Comparison of ENCODE assay signal across 8 cellular contexts in the genomic region with DNA sequence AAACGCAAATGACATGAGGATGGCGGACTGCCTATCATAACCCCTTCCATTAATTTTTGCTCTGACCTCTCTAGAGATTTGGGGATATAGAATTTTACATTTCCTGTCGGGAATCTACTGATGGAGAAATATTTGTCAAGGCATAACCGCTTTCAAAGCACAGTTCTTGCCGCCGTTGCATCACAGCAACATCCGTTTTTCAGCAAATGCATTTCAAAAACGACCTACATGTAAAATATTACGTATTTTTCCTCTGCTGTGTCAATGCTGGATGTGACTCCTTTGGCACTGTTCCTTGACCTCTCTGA. TPM values are rescaled to one million over a fixed set of nuclear protein-coding genes. Genes with fewer than 3 reads are reported as not detected.
DNase-seq lines count a peak whose midpoint lies in the region; ATAC-seq and TF ChIP-seq lines count a peak whose summit lies in the region.

No MANE protein-coding gene starts in this region.

- TF ChIP-seq CTCF in adrenal gland (IDR thresholded peaks at IDR 0.05): no peak
- TF ChIP-seq CTCF in left lung (IDR thresholded peaks at IDR 0.05): no peak

- peak overlapping the region; percentile 99 for H3K27ac Mint-ChIP-seq in activated CD4-positive, alpha-beta T cell treated with anti-CD3 and anti-CD28 coated beads, Interleukin-2, amount 10 ng/mL, durations not matched to agents 24 days and 14 days

- peak overlapping the region; percentile 96 for H3K4me3 Mint-ChIP-seq in activated CD4-positive, alpha-beta T cell treated with anti-CD3 and anti-CD28 coated beads, Interleukin-2, amount 10 ng/mL, durations not matched to agents 24 days and 14 days

- no peaks in the 10 kb centered on the region for H3K9me3 ChIP-seq in adrenal gland (replicated peaks in 1 of 3)
- no peaks in the 10 kb centered on the region for H3K9me3 ChIP-seq in left lung

- peak overlapping the region in 3 of 4 donors; percentile 23 to 78 (median 74) for H3K4me3 ChIP-seq in adrenal gland
- H3K4me3 ChIP-seq in left lung: peak overlapping the region; percentile 58 to 74

- WGBS in adrenal gland, 4 donors: 5 to 9% (median 6%) methylated on average over 9 of the region's 9 CpGs

- H3K27ac ChIP-seq in adrenal gland (peak overlapping the region; percentile 94 to 99 (median 97)), left lung (peak overlapping the region; percentile 96 to 99), temporal lobe (ENCODE audit: low read depth, low read length) (peak overlapping the region; percentile 87)

- H3K27me3 ChIP-seq in adrenal gland: no peaks in the 10 kb centered on the region
- no peaks in the 10 kb centered on the region for H3K27me3 ChIP-seq in left lung

- no peaks in the 10 kb centered on the region for H3K27me3 Mint-ChIP-seq in activated CD4-positive, alpha-beta T cell treated with anti-CD3 and anti-CD28 coated beads, Interleukin-2, amount 10 ng/mL, durations not matched to agents 24 days and 14 days

- H3K36me3 ChIP-seq in adrenal gland (replicated peaks in 1 of 2) (no peaks in the 10 kb centered on the region), left lung (no peaks in the 10 kb centered on the region)

- no peaks in the 10 kb centered on the region for H3K9me3 Mint-ChIP-seq in activated CD4-positive, alpha-beta T cell treated with anti-CD3 and anti-CD28 coated beads, Interleukin-2, amount 10 ng/mL, durations not matched to agents 24 days and 14 days

- peaks cover 32 to 74% of the 10 kb centered on the region in 2 donors for H3K4me1 ChIP-seq in adrenal gland (replicated peaks in 1 of 2)
- H3K4me1 ChIP-seq in left lung: peaks cover 24 to 75% of the 10 kb centered on the region in 2 donors

- no peak for DNase-seq in activated CD4-positive, alpha-beta T cell treated with anti-CD3 and anti-CD28 coated beads, Interleukin-2, amount 10 ng/mL, durations not matched to agents 24 days and 14 days
- no peak for DNase-seq in activated CD4-positive, alpha-beta T cell treated with anti-CD3 and anti-CD28 coated beads, Interleukin-2, amount 50 U/mL, for 4 hours
- DNase-seq in adrenal gland (no peak), left lung (no peak), germinal center (ENCODE audit: low spot score) (no peak), Ammon's horn (ENCODE audit: low spot score) (no peak)

- no peak for ATAC-seq in left lung
- no peak for ATAC-seq in HG02623 (IDR thresholded peaks at IDR 0.05; ENCODE audit: unreplicated experiment)

- peaks cover 49% of the 10 kb centered on the region for H3K4me1 Mint-ChIP-seq in activated CD4-positive, alpha-beta T cell treated with anti-CD3 and anti-CD28 coated beads, Interleukin-2, amount 10 ng/mL, durations not matched to agents 24 days and 14 days

- H3K36me3 Mint-ChIP-seq in activated CD4-positive, alpha-beta T cell treated with anti-CD3 and anti-CD28 coated beads, Interleukin-2, amount 10 ng/mL, durations not matched to agents 24 days and 14 days (ENCODE audit: low read depth): peaks cover 22% of the 10 kb centered on the region

- intact Hi-C loops in activated CD4-positive, alpha-beta T cell treated with anti-CD3 and anti-CD28 coated beads, Interleukin-2, amount 10 ng/mL, durations not matched to agents 24 days and 14 days (cut with micrococcal nuclease): loop anchor here (5.0 to 10.0 kb wide), 5 partner anchors 142 to 1505 kb away; partner anchors contain the start of genes LEPR and LEPROT
- intact Hi-C loops in adrenal gland (cut with DNase I) (no loop called here), left lung (cut with DNase I) (no loop called here)

- no peak for TF ChIP-seq POLR2A in adrenal gland (IDR thresholded peaks at IDR 0.05)

RNA-seq across cellular contexts. Expression of gene MIER1, which starts 4.9 kb away (rescaled TPM):
- 51.8 and 54.9 TPM in 2 replicates for total RNA-seq in activated CD4-positive, alpha-beta T cell treated with anti-CD3 and anti-CD28 coated beads, Interleukin-2, amount 10 ng/mL, durations not matched to agents 24 days and 14 days
- 10 to 100 TPM; 16.1 to 62.9 (median 38.2) TPM for total RNA-seq in adrenal gland
- 10 to 100 TPM; 13.0 to 34.2 (median 21.6) TPM for polyA plus RNA-seq in adrenal gland
- 10 to 100 TPM; 34.5 to 38.5 TPM for total RNA-seq in left lung
- total RNA-seq in temporal lobe: 21.6 TPM

RNA-seq across cellular contexts. Expression of gene DNAI4, which starts 5.0 kb away (rescaled TPM):
- total RNA-seq in activated CD4-positive, alpha-beta T cell treated with anti-CD3 and anti-CD28 coated beads, Interleukin-2, amount 10 ng/mL, durations not matched to agents 24 days and 14 days: 0.26 and 2.7 TPM in 2 replicates
- total RNA-seq in adrenal gland: 1 to 10 TPM; 1.6 to 9.0 (median 4.6) TPM
- polyA plus RNA-seq in adrenal gland: 1 to 10 TPM; 2.0 to 4.4 (median 4.1) TPM
- total RNA-seq in left lung: 10 to 100 TPM in 1 of 2 donors, 1 to 10 TPM in 1; 6.5 to 12.4 TPM
- 9.6 TPM for total RNA-seq in temporal lobe
